ENCODE assay signal across 6 cellular contexts in genomic region chr3:52198643-52199608, GRCh38. TPM values are rescaled to one million over a fixed set of nuclear protein-coding genes. Genes with fewer than 3 reads are reported as not detected.
DNase-seq lines count a peak whose midpoint lies in the region; ATAC-seq and TF ChIP-seq lines count a peak whose summit lies in the region.

No MANE protein-coding gene starts in this region.

- DNase-seq in Caco-2 (no peak), memory B cell (ENCODE audit: low spot score in 2 of 2) (no peak), UCSD-AML1 (lab: John Stamatoyannopoulos, UW; ENCODE audit: unreplicated experiment) (no peak)
- no peak for DNase-seq in activated T-helper 1 cell treated with anti-CD3 and anti-CD28 coated beads, Interleukin-12 subunit alpha, Interleukin-12 subunit beta, Interleukin-2, Interleukin-4 antibody, amounts not matched to agents 30 ng/mL and 10 ng/mL and 1 ng/mL, durations not matched to agents 14 hours and 24 hours and 36 hours (ENCODE audit: low spot score)
- no peak for DNase-seq in stimulated activated CD4-positive, alpha-beta T cell treated with anti-CD3 and anti-CD28 coated beads, Interleukin-4, amount 100 ng/mL, for 1 hour

- H3K27me3 Mint-ChIP-seq in Caco-2 (ENCODE audit: insufficient read depth, unreplicated experiment), result no peaks in the 10 kb centered on the region
- H3K27me3 Mint-ChIP-seq in activated T-helper 1 cell treated with anti-CD3 and anti-CD28 coated beads, Interleukin-12 subunit alpha, Interleukin-12 subunit beta, Interleukin-2, Interleukin-4 antibody, amounts not matched to agents 30 ng/mL and 10 ng/mL and 1 ng/mL, durations not matched to agents 14 hours and 24 hours and 36 hours (ENCODE audit: insufficient read depth), result no peaks in the 10 kb centered on the region
- no peaks in the 10 kb centered on the region for H3K27me3 Mint-ChIP-seq in memory B cell

- H3K9me3 Mint-ChIP-seq in Caco-2 (ENCODE audit: unreplicated experiment) (no peaks in the 10 kb centered on the region), memory B cell (no peaks in the 10 kb centered on the region)
- no peaks in the 10 kb centered on the region for H3K9me3 Mint-ChIP-seq in activated T-helper 1 cell treated with anti-CD3 and anti-CD28 coated beads, Interleukin-12 subunit alpha, Interleukin-12 subunit beta, Interleukin-2, Interleukin-4 antibody, amounts not matched to agents 30 ng/mL and 10 ng/mL and 1 ng/mL, durations not matched to agents 14 hours and 24 hours and 36 hours

- H3K36me3 ChIP-seq in Caco-2 (ENCODE audit: control insufficient read depth, insufficient read depth, low read length), result no peaks in the 10 kb centered on the region; the same call in none of the 2 replicates

- POLR2A ChIA-PET in Caco-2 (lab: Charles Lee), result no interaction called here

- no peak for TF ChIP-seq CTCF in Caco-2 (IDR thresholded peaks at IDR 0.05; ENCODE audit: insufficient read depth in 1 of 2, low read depth in 1 of 2, low read length in 1 of 2, severe bottlenecking in 1 of 2, unreplicated experiment in 1 of 2)

- H3K27ac Mint-ChIP-seq in Caco-2 (ENCODE audit: unreplicated experiment) (peak overlapping the region; percentile 90), memory B cell (peak overlapping the region; percentile 94)
- H3K27ac Mint-ChIP-seq in activated T-helper 1 cell treated with anti-CD3 and anti-CD28 coated beads, Interleukin-12 subunit alpha, Interleukin-12 subunit beta, Interleukin-2, Interleukin-4 antibody, amounts not matched to agents 30 ng/mL and 10 ng/mL and 1 ng/mL, durations not matched to agents 14 hours and 24 hours and 36 hours, result peak overlapping the region; percentile 94

- H3K4me1 ChIP-seq in Caco-2, result peaks cover 30% of the 10 kb centered on the region

- peak overlapping the region; percentile 95 for H3K4me3 ChIP-seq in Caco-2 (ENCODE audit: low read depth, low read length)

- BruUV-seq in Caco-2 (replicated peaks; lab: Mats Ljungman, UMichigan), result TSS peak; percentile 44

- peak overlapping the region; percentile 98 for H3K4me3 Mint-ChIP-seq in Caco-2 (ENCODE audit: unreplicated experiment)
- H3K4me3 Mint-ChIP-seq in activated T-helper 1 cell treated with anti-CD3 and anti-CD28 coated beads, Interleukin-12 subunit alpha, Interleukin-12 subunit beta, Interleukin-2, Interleukin-4 antibody, amounts not matched to agents 30 ng/mL and 10 ng/mL and 1 ng/mL, durations not matched to agents 14 hours and 24 hours and 36 hours, result peak overlapping the region; percentile 100
- peak overlapping the region; percentile 100 for H3K4me3 Mint-ChIP-seq in memory B cell

- H3K9me3 ChIP-seq in Caco-2, result no peaks in the 10 kb centered on the region

- ATAC-seq in memory B cell (ENCODE audit: low read depth), result no peak
- no peak for ATAC-seq in HG03565 (IDR thresholded peaks at IDR 0.05; ENCODE audit: unreplicated experiment)

- peaks cover 53% of the 10 kb centered on the region for H3K36me3 Mint-ChIP-seq in Caco-2 (ENCODE audit: insufficient read depth, unreplicated experiment)
- peaks cover 38% of the 10 kb centered on the region for H3K36me3 Mint-ChIP-seq in activated T-helper 1 cell treated with anti-CD3 and anti-CD28 coated beads, Interleukin-12 subunit alpha, Interleukin-12 subunit beta, Interleukin-2, Interleukin-4 antibody, amounts not matched to agents 30 ng/mL and 10 ng/mL and 1 ng/mL, durations not matched to agents 14 hours and 24 hours and 36 hours (ENCODE audit: low read depth)
- peaks cover 9% of the 10 kb centered on the region for H3K36me3 Mint-ChIP-seq in memory B cell

- H3K4me1 Mint-ChIP-seq in Caco-2 (ENCODE audit: low read depth, unreplicated experiment), result peaks cover 7% of the 10 kb centered on the region
- H3K4me1 Mint-ChIP-seq in activated T-helper 1 cell treated with anti-CD3 and anti-CD28 coated beads, Interleukin-12 subunit alpha, Interleukin-12 subunit beta, Interleukin-2, Interleukin-4 antibody, amounts not matched to agents 30 ng/mL and 10 ng/mL and 1 ng/mL, durations not matched to agents 14 hours and 24 hours and 36 hours (ENCODE audit: low read depth), result peaks cover 71% of the 10 kb centered on the region
- H3K4me1 Mint-ChIP-seq in memory B cell, result peaks cover 30% of the 10 kb centered on the region

- intact Hi-C loops in Caco-2 (cut with micrococcal nuclease; ENCODE audit: unreplicated experiment), result loop anchor here (1.0 to 5.0 kb wide), 2 partner anchors 11 to 47 kb away; partner anchors contain the start of gene POC1A
- intact Hi-C loops in activated T-helper 1 cell treated with anti-CD3 and anti-CD28 coated beads, Interleukin-12 subunit alpha, Interleukin-12 subunit beta, Interleukin-2, Interleukin-4 antibody, amounts not matched to agents 30 ng/mL and 10 ng/mL and 1 ng/mL, durations not matched to agents 14 hours and 24 hours and 36 hours (cut with micrococcal nuclease), result loop anchor here (1.0 to 5.0 kb wide), 7 partner anchors 18 to 1900 kb away; partner anchors contain the start of genes HYAL3, NAA80, POC1A and RPL29

- H3K27me3 ChIP-seq in Caco-2 (replicated peaks; ENCODE audit: control insufficient read depth, insufficient read depth, low read length), result no peaks in the 10 kb centered on the region

- CTCF ChIA-PET in Caco-2 (lab: Charles Lee), result no interaction called here

RNA-seq across cellular contexts. Expression of gene ALAS1, which starts 1.0 kb away (rescaled TPM):
- total RNA-seq in Caco-2 (2022), result 53.1 and 60.0 TPM in 2 replicates
- 105 and 110 TPM in 2 replicates for total RNA-seq in activated T-helper 1 cell treated with anti-CD3 and anti-CD28 coated beads, Interleukin-12 subunit alpha, Interleukin-12 subunit beta, Interleukin-2, Interleukin-4 antibody, amounts not matched to agents 30 ng/mL and 10 ng/mL and 1 ng/mL, durations not matched to agents 14 hours and 24 hours and 36 hours

RNA-seq across cellular contexts. Expression of gene TLR9, which starts 26.5 kb away (rescaled TPM):
- total RNA-seq in Caco-2 (2022), result not detected in 2 replicates
- 0.47 TPM in 1 of 2 replicates, not detected in the other for total RNA-seq in activated T-helper 1 cell treated with anti-CD3 and anti-CD28 coated beads, Interleukin-12 subunit alpha, Interleukin-12 subunit beta, Interleukin-2, Interleukin-4 antibody, amounts not matched to agents 30 ng/mL and 10 ng/mL and 1 ng/mL, durations not matched to agents 14 hours and 24 hours and 36 hours

RNA-seq across cellular contexts. Expression of gene TWF2, which starts 40.0 kb away (rescaled TPM):
- 29.9 and 30.5 TPM in 2 replicates for total RNA-seq in Caco-2 (2022)
- 94.3 and 98.6 TPM in 2 replicates for total RNA-seq in activated T-helper 1 cell treated with anti-CD3 and anti-CD28 coated beads, Interleukin-12 subunit alpha, Interleukin-12 subunit beta, Interleukin-2, Interleukin-4 antibody, amounts not matched to agents 30 ng/mL and 10 ng/mL and 1 ng/mL, durations not matched to agents 14 hours and 24 hours and 36 hours

RNA-seq across cellular contexts. Expression of gene POC1A, which starts 44.7 kb away (rescaled TPM):
- 28.3 and 32.2 TPM in 2 replicates for total RNA-seq in Caco-2 (2022)
- 20.3 and 24.9 TPM in 2 replicates for total RNA-seq in activated T-helper 1 cell treated with anti-CD3 and anti-CD28 coated beads, Interleukin-12 subunit alpha, Interleukin-12 subunit beta, Interleukin-2, Interleukin-4 antibody, amounts not matched to agents 30 ng/mL and 10 ng/mL and 1 ng/mL, durations not matched to agents 14 hours and 24 hours and 36 hours

RNA-seq across cellular contexts. Expression of gene PPM1M, which starts 46.6 kb away (rescaled TPM):
- 6.7 and 8.3 TPM in 2 replicates for total RNA-seq in Caco-2 (2022)
- 57.1 and 59.5 TPM in 2 replicates for total RNA-seq in activated T-helper 1 cell treated with anti-CD3 and anti-CD28 coated beads, Interleukin-12 subunit alpha, Interleukin-12 subunit beta, Interleukin-2, Interleukin-4 antibody, amounts not matched to agents 30 ng/mL and 10 ng/mL and 1 ng/mL, durations not matched to agents 14 hours and 24 hours and 36 hours
